ENCODE assay signal across 11 cellular contexts in genomic region chr7:121020652-121021051, GRCh38. TPM values are rescaled to one million over a fixed set of nuclear protein-coding genes. Genes with fewer than 3 reads are reported as not detected.
DNase-seq lines count a peak whose midpoint lies in the region; ATAC-seq and TF ChIP-seq lines count a peak whose summit lies in the region.
"Had no signal": no experiment of that assay in that cellular context is flagged by ENCODE, and none has a peak within 500 bp of the region (broad histone marks: within the 10 kb centered on the region; RNA-seq: fewer than 3 reads in every experiment).

No MANE protein-coding gene starts in this region.

- peak; percentile 72 for ATAC-seq in PC-3
- no peak for ATAC-seq in GM19463 (IDR thresholded peaks at IDR 0.05; ENCODE audit: unreplicated experiment)

- H3K27ac Mint-ChIP-seq in osteocyte (ENCODE audit: unreplicated experiment), result peak overlapping the region; percentile 48
- H3K27ac Mint-ChIP-seq in progenitor cell of endocrine pancreas, result no peak overlapping the region
- H3K27ac Mint-ChIP-seq: T-helper 1 cell treated with Interleukin-12 subunit alpha and Interleukin-12 subunit beta and Interleukin-4 antibody, amounts not matched to agents 30 μg/mL and 1 μg/mL, for 36 hours had no signal

- H2AFZ ChIP-seq in PC-3 (ENCODE audit: low read length), result no peak overlapping the region

- TF ChIP-seq CTCF in PC-3 (conservative IDR thresholded peaks at IDR 0.05; ENCODE audit: low read depth, low read length), result no peak
- TF ChIP-seq CTCF in osteocyte (IDR thresholded peaks at IDR 0.05), result no peak
- no peak for TF ChIP-seq CTCF in progenitor cell of endocrine pancreas (IDR thresholded peaks at IDR 0.05; ENCODE audit: unreplicated experiment)

- H3K9me3 Mint-ChIP-seq in osteocyte (ENCODE audit: unreplicated experiment), result no peaks in the 10 kb centered on the region
- H3K9me3 Mint-ChIP-seq in progenitor cell of endocrine pancreas (ENCODE audit: low read depth), result peaks cover 2% of the 10 kb centered on the region
- H3K9me3 Mint-ChIP-seq: T-helper 1 cell treated with Interleukin-12 subunit alpha and Interleukin-12 subunit beta and Interleukin-4 antibody, amounts not matched to agents 30 μg/mL and 1 μg/mL, for 36 hours had no signal

- no peaks in the 10 kb centered on the region for H4K20me1 ChIP-seq in PC-3 (ENCODE audit: low read length)

- H3K36me3 ChIP-seq in PC-3 (ENCODE audit: low read depth, low read length), result no peaks in the 10 kb centered on the region

- H3K36me3 Mint-ChIP-seq in osteocyte (ENCODE audit: unreplicated experiment), result no peaks in the 10 kb centered on the region
- no peaks in the 10 kb centered on the region for H3K36me3 Mint-ChIP-seq in progenitor cell of endocrine pancreas (ENCODE audit: insufficient read depth)

- H3K9me2 ChIP-seq in PC-3 (replicated peaks; ENCODE audit: low read length), result no peaks in the 10 kb centered on the region

- H3F3A ChIP-seq in PC-3 (ENCODE audit: low read length, unreplicated experiment), result no peaks in the 10 kb centered on the region

- POLR2A ChIA-PET in PC-3 (lab: Charles Lee; ENCODE audit: unreplicated experiment), result no interaction called here

- BruUV-seq in PC-3 (replicated peaks; lab: Mats Ljungman, UMichigan), result no TSS peak

- H3K27ac ChIP-seq in PC-3 (ENCODE audit: low read length) (peak overlapping the region; percentile 21), epithelial cell of prostate (peak overlapping the region; percentile 52)

- H3K4me3 Mint-ChIP-seq in osteocyte (ENCODE audit: unreplicated experiment) (no peak overlapping the region), progenitor cell of endocrine pancreas (ENCODE audit: low read depth) (no peak overlapping the region)
- H3K4me3 Mint-ChIP-seq: T-helper 1 cell treated with Interleukin-12 subunit alpha and Interleukin-12 subunit beta and Interleukin-4 antibody, amounts not matched to agents 30 μg/mL and 1 μg/mL, for 36 hours had no signal

- H3K9me3 ChIP-seq in PC-3 (ENCODE audit: low read length), result no peaks in the 10 kb centered on the region

- H3K27me3 Mint-ChIP-seq in osteocyte (ENCODE audit: unreplicated experiment), result no peaks in the 10 kb centered on the region
- no peaks in the 10 kb centered on the region for H3K27me3 Mint-ChIP-seq in progenitor cell of endocrine pancreas

- H3K27me3 ChIP-seq in PC-3 (ENCODE audit: low read length), result no peaks in the 10 kb centered on the region

- peaks cover 38% of the 10 kb centered on the region for H3K4me1 ChIP-seq in PC-3 (ENCODE audit: insufficient read depth, low read length)

- peak overlapping the region; percentile 18; the same call in 1 of the 2 replicates for H3K4me2 ChIP-seq in PC-3 (ENCODE audit: low read length)

- H3K9ac ChIP-seq in PC-3 (ENCODE audit: low read length), result no peak overlapping the region

- no peaks in the 10 kb centered on the region for H3K79me2 ChIP-seq in PC-3 (ENCODE audit: low read length)

- no peak overlapping the region for H3K4me3 ChIP-seq in PC-3 (ENCODE audit: low read length)

- CTCF ChIA-PET in PC-3 (lab: Charles Lee), result no interaction called here

- H3K4me1 Mint-ChIP-seq in osteocyte (ENCODE audit: unreplicated experiment) (peaks cover 76% of the 10 kb centered on the region), progenitor cell of endocrine pancreas (ENCODE audit: low read depth) (peaks cover 30% of the 10 kb centered on the region)

- peak; percentile 64 for DNase-seq in EH (ENCODE audit: low read depth)
- peak; percentile 70 for DNase-seq in PC-3
- DNase-seq in epithelial cell of prostate (ENCODE audit: low read depth, low spot score), result no peak
- no peak for DNase-seq in osteocyte (ENCODE audit: extremely low spot score, unreplicated experiment)
- DNase-seq in foreskin melanocyte, result no peak
- no peak for DNase-seq in progenitor cell of endocrine pancreas (ENCODE audit: low spot score, unreplicated experiment)
- DNase-seq in activated T-cell treated with anti-CD3 and anti-CD28 coated beads, Interleukin-2, amount 50 U/mL, for 1 hour, result no peak
- DNase-seq: NCI-H2171, retina had no signal

- intact Hi-C loops in PC-3 (cut with micrococcal nuclease), result loop anchor here (1.0 to 2.0 kb wide), 2 partner anchors 18 to 28 kb away; no protein-coding TSS in a partner anchor

RNA-seq across cellular contexts. Expression of gene CPED1, which starts 32.1 kb away (rescaled TPM):
- total RNA-seq in PC-3 (2014; rRNA removed) (1.8 and 2.2 TPM in 2 replicates), osteocyte (3.4 and 3.9 TPM in 2 replicates), progenitor cell of endocrine pancreas (0.80 and 1.1 TPM in 2 replicates)

Comparison
In these comparisons a context has a peak if more than half of its experiments do, and no peak if none do; other contexts are left out.
1. DNase-seq: peak in EH (single experiment) and PC-3 (single experiment); none in epithelial cell of prostate (single experiment), osteocyte (single experiment), foreskin melanocyte (single experiment), progenitor cell of endocrine pancreas (single experiment) and activated T-cell treated with anti-CD3 and anti-CD28 coated beads, Interleukin-2, amount 50 U/mL, for 1 hour (single experiment).